In the genomic region with DNA sequence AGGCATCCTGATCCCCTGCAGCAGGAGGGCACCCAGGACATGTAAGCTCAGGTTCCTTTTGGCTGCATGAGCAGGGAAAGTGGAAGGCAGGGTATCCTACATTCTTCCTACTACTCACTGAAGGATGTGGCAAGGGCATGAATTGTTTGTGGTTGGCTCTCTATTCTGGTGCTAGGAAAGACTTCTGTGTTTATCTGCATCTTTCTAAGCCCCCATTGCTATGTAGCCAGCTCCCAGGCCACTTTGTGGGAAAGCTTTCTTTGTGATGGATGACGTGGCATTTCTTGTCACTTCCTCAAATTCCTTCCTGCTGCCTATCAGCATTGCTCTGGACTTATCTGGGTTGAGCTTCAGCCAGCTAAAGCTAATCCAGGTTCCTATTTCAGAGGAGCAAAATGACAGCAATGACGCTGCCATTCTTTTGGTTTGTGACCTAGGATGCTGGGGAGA, we compare ENCODE assay signal across 1 cellular context.
TF ChIP-seq lines count a peak whose summit lies in the region.

No MANE protein-coding gene starts in this region.

TF ChIP-seq in K562, 482 proteins besides CTCF, POLR2A, EP300 and RAD21 (continued from another document and continues in another):
- TF ChIP-seq, protein P1, sequence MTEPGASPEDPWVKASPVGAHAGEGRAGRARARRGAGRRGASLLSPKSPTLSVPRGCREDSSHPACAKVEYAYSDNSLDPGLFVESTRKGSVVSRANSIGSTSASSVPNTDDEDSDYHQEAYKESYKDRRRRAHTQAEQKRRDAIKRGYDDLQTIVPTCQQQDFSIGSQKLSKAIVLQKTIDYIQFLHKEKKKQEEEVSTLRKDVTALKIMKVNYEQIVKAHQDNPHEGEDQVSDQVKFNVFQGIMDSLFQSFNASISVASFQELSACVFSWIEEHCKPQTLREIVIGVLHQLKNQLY (CRISPR knock-in tag; conservative IDR thresholded peaks at IDR 0.05) = no peak
- no peak for TF ChIP-seq ZNF551 (CRISPR knock-in tag; IDR thresholded peaks at IDR 0.05)
- peak; percentile 50; the same call in 1 of the 2 replicates for TF ChIP-seq SMAD4 (CRISPR knock-in tag; conservative IDR thresholded peaks at IDR 0.05)
- TF ChIP-seq NFE2 (IDR thresholded peaks at IDR 0.05; ENCODE audit: low read depth) = peak; percentile 99
- no peak for TF ChIP-seq ZC3H8 (IDR thresholded peaks at IDR 0.05)
- TF ChIP-seq ZNF133 (CRISPR knock-in tag; IDR thresholded peaks at IDR 0.05) = no peak
- no peak for TF ChIP-seq ZNF232 (CRISPR knock-in tag; IDR thresholded peaks at IDR 0.05)
- TF ChIP-seq, protein P2, sequence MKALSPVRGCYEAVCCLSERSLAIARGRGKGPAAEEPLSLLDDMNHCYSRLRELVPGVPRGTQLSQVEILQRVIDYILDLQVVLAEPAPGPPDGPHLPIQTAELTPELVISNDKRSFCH (CRISPR knock-in tag; IDR thresholded peaks at IDR 0.05) = no peak
- TF ChIP-seq, protein P2 (tag; IDR thresholded peaks at IDR 0.05) = no peak
- TF ChIP-seq SREBF1 (IDR thresholded peaks at IDR 0.05; ENCODE audit: borderline replicate concordance, low read depth, low read length) = no peak
- TF ChIP-seq ZNF146 (CRISPR knock-in tag; IDR thresholded peaks at IDR 0.05; ENCODE audit: unreplicated experiment) = no peak
- no peak for TF ChIP-seq CEBPG (CRISPR knock-in tag; IDR thresholded peaks at IDR 0.05)
- TF ChIP-seq CEBPG (tag; conservative IDR thresholded peaks at IDR 0.05 in 1 of 2, IDR thresholded peaks at IDR 0.05 in 1 of 2) = no peak
- TF ChIP-seq MAFG (tag; conservative IDR thresholded peaks at IDR 0.05) = peak; percentile 99
- TF ChIP-seq NONO (IDR thresholded peaks at IDR 0.05; ENCODE audit: low read depth in 2 of 2, low read length in 1 of 2) = no peak
- no peak for TF ChIP-seq CBX5 (IDR thresholded peaks at IDR 0.05; ENCODE audit: borderline replicate concordance, low read depth)
- no peak for TF ChIP-seq TCF7L2 (IDR thresholded peaks at IDR 0.05; ENCODE audit: low read depth, low read length)
- TF ChIP-seq ARID2 (IDR thresholded peaks at IDR 0.05) = no peak
- TF ChIP-seq SNIP1 (IDR thresholded peaks at IDR 0.05; ENCODE audit: low read depth) = no peak
- no peak for TF ChIP-seq ZNF431 (CRISPR knock-in tag; IDR thresholded peaks at IDR 0.05)
- TF ChIP-seq PHB (CRISPR knock-in tag; IDR thresholded peaks at IDR 0.05) = no peak
- no peak for TF ChIP-seq CCAR2 (IDR thresholded peaks at IDR 0.05; ENCODE audit: low read depth, low read length)
- TF ChIP-seq RBM14 (IDR thresholded peaks at IDR 0.05; ENCODE audit: borderline replicate concordance, insufficient read depth, low read depth, low read length) = no peak
- TF ChIP-seq ZNF324 (CRISPR knock-in tag; IDR thresholded peaks at IDR 0.05) = no peak
- no peak for TF ChIP-seq CREBBP (IDR thresholded peaks at IDR 0.05; ENCODE audit: low read depth, low read length)
- no peak for TF ChIP-seq TRIM28 (IDR thresholded peaks at IDR 0.05)
- TF ChIP-seq, protein P3, sequence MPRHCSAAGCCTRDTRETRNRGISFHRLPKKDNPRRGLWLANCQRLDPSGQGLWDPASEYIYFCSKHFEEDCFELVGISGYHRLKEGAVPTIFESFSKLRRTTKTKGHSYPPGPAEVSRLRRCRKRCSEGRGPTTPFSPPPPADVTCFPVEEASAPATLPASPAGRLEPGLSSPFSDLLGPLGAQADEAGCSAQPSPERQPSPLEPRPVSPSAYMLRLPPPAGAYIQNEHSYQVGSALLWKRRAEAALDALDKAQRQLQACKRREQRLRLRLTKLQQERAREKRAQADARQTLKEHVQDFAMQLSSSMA (CRISPR knock-in tag; IDR thresholded peaks at IDR 0.05) = no peak
- TF ChIP-seq C11orf30 (IDR thresholded peaks at IDR 0.05; ENCODE audit: low read depth) = peak; percentile 97
- no peak for TF ChIP-seq NFATC3 (IDR thresholded peaks at IDR 0.05)
- peak; percentile 61; the same call in 1 of the 2 replicates for TF ChIP-seq GATAD2B (IDR thresholded peaks at IDR 0.05; ENCODE audit: borderline replicate concordance)
- TF ChIP-seq ZNF75A (CRISPR knock-in tag; IDR thresholded peaks at IDR 0.05) = 0 out of 2 replicates have a peak, but pooled peaks have one; percentile 58
- peak; percentile 48 for TF ChIP-seq FOXM1 (IDR thresholded peaks at IDR 0.05; ENCODE audit: low read depth)
- TF ChIP-seq FOXM1 (CRISPR knock-in tag; IDR thresholded peaks at IDR 0.05; ENCODE audit: low read depth) = no peak
- TF ChIP-seq ZBTB7A (IDR thresholded peaks at IDR 0.05; ENCODE audit: borderline replicate concordance, control insufficient read depth, low read depth, low read length) = no peak
- peak; percentile 92 for TF ChIP-seq TEAD4 (IDR thresholded peaks at IDR 0.05; ENCODE audit: low read length)
- no peak for TF ChIP-seq TEAD4 (CRISPR knock-in tag; IDR thresholded peaks at IDR 0.05; ENCODE audit: borderline replicate concordance)
- no peak for TF ChIP-seq CC2D1A (IDR thresholded peaks at IDR 0.05)
- TF ChIP-seq L3MBTL2 (IDR thresholded peaks at IDR 0.05) = 0 out of 2 replicates have a peak, but pooled peaks have one; percentile 20
- TF ChIP-seq CHD2 (IDR thresholded peaks at IDR 0.05; ENCODE audit: low read depth, low read length) = no peak
- peak; percentile 97 for TF ChIP-seq ZNF316 (IDR thresholded peaks at IDR 0.05)
- no peak; the same call in 1 of the 2 replicates for TF ChIP-seq RFX1 (IDR thresholded peaks at IDR 0.05)
- TF ChIP-seq NFXL1 (CRISPR knock-in tag; IDR thresholded peaks at IDR 0.05) = no peak
- TF ChIP-seq E2F3 (CRISPR knock-in tag; IDR thresholded peaks at IDR 0.05) = no peak
- TF ChIP-seq PHF8 (IDR thresholded peaks at IDR 0.05; ENCODE audit: borderline replicate concordance, low read length) = no peak
- TF ChIP-seq JUN (IDR thresholded peaks at IDR 0.05; ENCODE audit: borderline replicate concordance, low read depth, low read length) = peak; percentile 68; the same call in 1 of the 2 replicates
- TF ChIP-seq JUN (CRISPR knock-in tag; IDR thresholded peaks at IDR 0.05; ENCODE audit: borderline replicate concordance) = no peak
- no peak for TF ChIP-seq NR2C2 (CRISPR knock-in tag; IDR thresholded peaks at IDR 0.05)
- peak; percentile 61; the same call in 1 of the 2 replicates for TF ChIP-seq NR2C2 (tag; IDR thresholded peaks at IDR 0.05)
- no peak for TF ChIP-seq SIN3A (IDR thresholded peaks at IDR 0.05; ENCODE audit: borderline replicate concordance in 2 of 2, control insufficient read depth in 1 of 2, low read depth in 2 of 2, low read length in 2 of 2)
- TF ChIP-seq MTA3 (IDR thresholded peaks at IDR 0.05; ENCODE audit: borderline replicate concordance) = peak; percentile 83
- no peak for TF ChIP-seq ZBTB1 (CRISPR knock-in tag; IDR thresholded peaks at IDR 0.05; ENCODE audit: borderline replicate concordance, low read depth)
- no peak for TF ChIP-seq ZNF695 (CRISPR knock-in tag; IDR thresholded peaks at IDR 0.05)
- TF ChIP-seq HNRNPL (IDR thresholded peaks at IDR 0.05; ENCODE audit: low read depth, low read length) = no peak
- TF ChIP-seq SMARCE1 (IDR thresholded peaks at IDR 0.05) = peak; percentile 96
- peak; percentile 83 for TF ChIP-seq EP400 (IDR thresholded peaks at IDR 0.05)
- no peak for TF ChIP-seq CBX2 (IDR thresholded peaks at IDR 0.05; ENCODE audit: insufficient read depth, low read length, poor library complexity, severe bottlenecking)
- TF ChIP-seq ZNF384 (IDR thresholded peaks at IDR 0.05; ENCODE audit: low read depth, low read length) = 0 out of 2 replicates have a peak, but pooled peaks have one; percentile 32
- TF ChIP-seq HIVEP1 (CRISPR knock-in tag; IDR thresholded peaks at IDR 0.05) = no peak
- TF ChIP-seq MEIS2 (IDR thresholded peaks at IDR 0.05; ENCODE audit: partially characterized antibody) = peak; percentile 92
- TF ChIP-seq, protein P4, sequence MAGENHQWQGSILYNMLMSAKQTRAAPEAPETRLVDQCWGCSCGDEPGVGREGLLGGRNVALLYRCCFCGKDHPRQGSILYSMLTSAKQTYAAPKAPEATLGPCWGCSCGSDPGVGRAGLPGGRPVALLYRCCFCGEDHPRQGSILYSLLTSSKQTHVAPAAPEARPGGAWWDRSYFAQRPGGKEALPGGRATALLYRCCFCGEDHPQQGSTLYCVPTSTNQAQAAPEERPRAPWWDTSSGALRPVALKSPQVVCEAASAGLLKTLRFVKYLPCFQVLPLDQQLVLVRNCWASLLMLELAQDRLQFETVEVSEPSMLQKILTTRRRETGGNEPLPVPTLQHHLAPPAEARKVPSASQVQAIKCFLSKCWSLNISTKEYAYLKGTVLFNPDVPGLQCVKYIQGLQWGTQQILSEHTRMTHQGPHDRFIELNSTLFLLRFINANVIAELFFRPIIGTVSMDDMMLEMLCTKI (IDR thresholded peaks at IDR 0.05; ENCODE audit: partially characterized antibody) = no peak
- TF ChIP-seq, protein P5, sequence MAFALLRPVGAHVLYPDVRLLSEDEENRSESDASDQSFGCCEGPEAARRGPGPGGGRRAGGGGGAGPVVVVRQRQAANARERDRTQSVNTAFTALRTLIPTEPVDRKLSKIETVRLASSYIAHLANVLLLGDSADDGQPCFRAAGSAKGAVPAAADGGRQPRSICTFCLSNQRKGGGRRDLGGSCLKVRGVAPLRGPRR (CRISPR knock-in tag; IDR thresholded peaks at IDR 0.05) = no peak
- no peak for TF ChIP-seq NELFE (IDR thresholded peaks at IDR 0.05; ENCODE audit: insufficient read depth, insufficient read length)
- TF ChIP-seq, protein P6, sequence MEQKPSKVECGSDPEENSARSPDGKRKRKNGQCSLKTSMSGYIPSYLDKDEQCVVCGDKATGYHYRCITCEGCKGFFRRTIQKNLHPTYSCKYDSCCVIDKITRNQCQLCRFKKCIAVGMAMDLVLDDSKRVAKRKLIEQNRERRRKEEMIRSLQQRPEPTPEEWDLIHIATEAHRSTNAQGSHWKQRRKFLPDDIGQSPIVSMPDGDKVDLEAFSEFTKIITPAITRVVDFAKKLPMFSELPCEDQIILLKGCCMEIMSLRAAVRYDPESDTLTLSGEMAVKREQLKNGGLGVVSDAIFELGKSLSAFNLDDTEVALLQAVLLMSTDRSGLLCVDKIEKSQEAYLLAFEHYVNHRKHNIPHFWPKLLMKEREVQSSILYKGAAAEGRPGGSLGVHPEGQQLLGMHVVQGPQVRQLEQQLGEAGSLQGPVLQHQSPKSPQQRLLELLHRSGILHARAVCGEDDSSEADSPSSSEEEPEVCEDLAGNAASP (IDR thresholded peaks at IDR 0.05) = no peak
- TF ChIP-seq CHD4 (IDR thresholded peaks at IDR 0.05; ENCODE audit: insufficient read depth, insufficient replicate concordance, low read depth, low read length, poor library complexity, severe bottlenecking) = no peak
- TF ChIP-seq FOSL1 (tag; conservative IDR thresholded peaks at IDR 0.05) = peak; percentile 71
- no peak for TF ChIP-seq ZC3H11A (IDR thresholded peaks at IDR 0.05; ENCODE audit: low read depth, low read length)
- TF ChIP-seq HMGN3 (IDR thresholded peaks at IDR 0.05; ENCODE audit: borderline replicate concordance, extremely low read depth, insufficient read length, low read depth, low read length) = peak; percentile 39
- TF ChIP-seq SMARCB1 (IDR thresholded peaks at IDR 0.05; ENCODE audit: insufficient read length, low read depth) = no peak
- TF ChIP-seq ZNF253 (CRISPR knock-in tag; conservative IDR thresholded peaks at IDR 0.05) = no peak
- no peak for TF ChIP-seq SAFB2 (IDR thresholded peaks at IDR 0.05; ENCODE audit: borderline replicate concordance, low read depth, low read length, severe bottlenecking)
- TF ChIP-seq MBD2 (IDR thresholded peaks at IDR 0.05; ENCODE audit: borderline replicate concordance, low read depth) = peak; percentile 55
- TF ChIP-seq MED1 (CRISPR knock-in tag; IDR thresholded peaks at IDR 0.05; ENCODE audit: borderline replicate concordance) = no peak
- TF ChIP-seq, protein P7, sequence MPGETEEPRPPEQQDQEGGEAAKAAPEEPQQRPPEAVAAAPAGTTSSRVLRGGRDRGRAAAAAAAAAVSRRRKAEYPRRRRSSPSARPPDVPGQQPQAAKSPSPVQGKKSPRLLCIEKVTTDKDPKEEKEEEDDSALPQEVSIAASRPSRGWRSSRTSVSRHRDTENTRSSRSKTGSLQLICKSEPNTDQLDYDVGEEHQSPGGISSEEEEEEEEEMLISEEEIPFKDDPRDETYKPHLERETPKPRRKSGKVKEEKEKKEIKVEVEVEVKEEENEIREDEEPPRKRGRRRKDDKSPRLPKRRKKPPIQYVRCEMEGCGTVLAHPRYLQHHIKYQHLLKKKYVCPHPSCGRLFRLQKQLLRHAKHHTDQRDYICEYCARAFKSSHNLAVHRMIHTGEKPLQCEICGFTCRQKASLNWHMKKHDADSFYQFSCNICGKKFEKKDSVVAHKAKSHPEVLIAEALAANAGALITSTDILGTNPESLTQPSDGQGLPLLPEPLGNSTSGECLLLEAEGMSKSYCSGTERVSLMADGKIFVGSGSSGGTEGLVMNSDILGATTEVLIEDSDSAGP (CRISPR knock-in tag; IDR thresholded peaks at IDR 0.05) = no peak
- TF ChIP-seq BHLHE40 (IDR thresholded peaks at IDR 0.05; ENCODE audit: low read length) = no peak
- no peak for TF ChIP-seq U2AF1 (optimal IDR thresholded peaks at IDR 0.05; ENCODE audit: low read depth, low read length)
- no peak for TF ChIP-seq HCFC1 (IDR thresholded peaks at IDR 0.05; ENCODE audit: low read depth, low read length)
- no peak for TF ChIP-seq SIRT6 (IDR thresholded peaks at IDR 0.05; ENCODE audit: low read depth, low read length)
- TF ChIP-seq ZSCAN32 (CRISPR knock-in tag; IDR thresholded peaks at IDR 0.05) = no peak
- TF ChIP-seq, protein P8, sequence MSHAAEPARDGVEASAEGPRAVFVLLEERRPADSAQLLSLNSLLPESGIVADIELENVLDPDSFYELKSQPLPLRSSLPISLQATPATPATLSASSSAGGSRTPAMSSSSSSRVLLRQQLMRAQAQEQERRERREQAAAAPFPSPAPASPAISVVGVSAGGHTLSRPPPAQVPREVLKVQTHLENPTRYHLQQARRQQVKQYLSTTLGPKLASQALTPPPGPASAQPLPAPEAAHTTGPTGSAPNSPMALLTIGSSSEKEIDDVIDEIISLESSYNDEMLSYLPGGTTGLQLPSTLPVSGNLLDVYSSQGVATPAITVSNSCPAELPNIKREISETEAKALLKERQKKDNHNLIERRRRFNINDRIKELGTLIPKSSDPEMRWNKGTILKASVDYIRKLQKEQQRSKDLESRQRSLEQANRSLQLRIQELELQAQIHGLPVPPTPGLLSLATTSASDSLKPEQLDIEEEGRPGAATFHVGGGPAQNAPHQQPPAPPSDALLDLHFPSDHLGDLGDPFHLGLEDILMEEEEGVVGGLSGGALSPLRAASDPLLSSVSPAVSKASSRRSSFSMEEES (CRISPR knock-in tag; IDR thresholded peaks at IDR 0.05) = no peak
- no peak for TF ChIP-seq ZNF354B (CRISPR knock-in tag; IDR thresholded peaks at IDR 0.05)
